8 cellular contexts compared by ENCODE assay signal in genomic region chr19:41352279-41352608, GRCh38. TPM values are rescaled to one million over a fixed set of nuclear protein-coding genes. Genes with fewer than 3 reads are reported as not detected.
DNase-seq lines count a peak whose midpoint lies in the region; ATAC-seq and TF ChIP-seq lines count a peak whose summit lies in the region.

No MANE protein-coding gene starts in this region.

- peak overlapping the region; percentile 95 for H3K27ac Mint-ChIP-seq in CD8-positive, alpha-beta T cell
- peak overlapping the region; percentile 92 for H3K27ac Mint-ChIP-seq in osteocyte (ENCODE audit: unreplicated experiment)

- no peaks in the 10 kb centered on the region for H3K27me3 ChIP-seq in CD8-positive, alpha-beta T cell (ENCODE audit: insufficient read depth, low read length)
- H3K27me3 ChIP-seq in PC-3 (ENCODE audit: low read length): no peaks in the 10 kb centered on the region

- H3K9ac ChIP-seq in PC-3 (ENCODE audit: low read length): peak overlapping the region; percentile 74

- H3K4me3 ChIP-seq in CD8-positive, alpha-beta T cell (ENCODE audit: low read depth, low read length): peak overlapping the region; percentile 74
- H3K4me3 ChIP-seq in PC-3 (ENCODE audit: low read length): peak overlapping the region; percentile 86

- POLR2A ChIA-PET in CD8-positive, alpha-beta T cell (lab: Charles Lee): interaction anchor here (0.6 to 6.1 kb wide), 13 partner anchors 8 to 212 kb away, joined by 3 to 57 read pairs (median 6); partner anchors contain the start of genes B9D2, CCDC97 and HNRNPUL1
- POLR2A ChIA-PET in PC-3 (lab: Charles Lee; ENCODE audit: unreplicated experiment): no interaction called here

- H2AFZ ChIP-seq in PC-3 (ENCODE audit: low read length): peak overlapping the region; percentile 69

- peaks cover 4% of the 10 kb centered on the region for H3K36me3 ChIP-seq in CD8-positive, alpha-beta T cell (ENCODE audit: insufficient read depth, low read length)
- H3K36me3 ChIP-seq in PC-3 (ENCODE audit: low read depth, low read length): no peaks in the 10 kb centered on the region

- H3F3A ChIP-seq in PC-3 (ENCODE audit: low read length, unreplicated experiment): no peaks in the 10 kb centered on the region

- peak overlapping the region; percentile 76 for H3K27ac ChIP-seq in CD8-positive, alpha-beta T cell (ENCODE audit: low read depth, low read length)
- H3K27ac ChIP-seq in PC-3 (ENCODE audit: low read length): no peak overlapping the region
- H3K27ac ChIP-seq in epithelial cell of prostate: peak overlapping the region; percentile 59

- TF ChIP-seq CTCF in CD8-positive, alpha-beta T cell (IDR thresholded peaks at IDR 0.05): no peak
- TF ChIP-seq CTCF in PC-3 (conservative IDR thresholded peaks at IDR 0.05; ENCODE audit: low read depth, low read length) (no peak), osteocyte (IDR thresholded peaks at IDR 0.05) (no peak)

- peak overlapping the region; percentile 94 for H3K4me2 ChIP-seq in PC-3 (ENCODE audit: low read length)

- no TSS peak for BruUV-seq in PC-3 (replicated peaks; lab: Mats Ljungman, UMichigan)

- H3K4me3 Mint-ChIP-seq in CD8-positive, alpha-beta T cell: peak overlapping the region; percentile 95
- H3K4me3 Mint-ChIP-seq in osteocyte (ENCODE audit: unreplicated experiment): peak overlapping the region; percentile 97

- no peaks in the 10 kb centered on the region for H3K27me3 Mint-ChIP-seq in CD8-positive, alpha-beta T cell (ENCODE audit: low read depth)
- no peaks in the 10 kb centered on the region for H3K27me3 Mint-ChIP-seq in osteocyte (ENCODE audit: unreplicated experiment)

- H3K4me1 Mint-ChIP-seq in CD8-positive, alpha-beta T cell (ENCODE audit: low read depth): peaks cover 57% of the 10 kb centered on the region
- peaks cover 27% of the 10 kb centered on the region for H3K4me1 Mint-ChIP-seq in osteocyte (ENCODE audit: unreplicated experiment)

- H4K20me1 ChIP-seq in PC-3 (ENCODE audit: low read length): no peaks in the 10 kb centered on the region

- H3K9me2 ChIP-seq in PC-3 (replicated peaks; ENCODE audit: low read length): no peaks in the 10 kb centered on the region

- ATAC-seq in CD8-positive, alpha-beta T cell: no peak
- ATAC-seq in PC-3: no peak
- ATAC-seq in GM21390 (IDR thresholded peaks at IDR 0.05; ENCODE audit: unreplicated experiment): no peak

- H3K9me3 ChIP-seq in CD8-positive, alpha-beta T cell (ENCODE audit: low read length): no peaks in the 10 kb centered on the region
- H3K9me3 ChIP-seq in PC-3 (ENCODE audit: low read length): no peaks in the 10 kb centered on the region

- H3K36me3 Mint-ChIP-seq in CD8-positive, alpha-beta T cell: peaks cover 39% of the 10 kb centered on the region
- H3K36me3 Mint-ChIP-seq in osteocyte (ENCODE audit: unreplicated experiment): peaks cover 3% of the 10 kb centered on the region

- peaks cover 61% of the 10 kb centered on the region for H3K4me1 ChIP-seq in CD8-positive, alpha-beta T cell (ENCODE audit: insufficient read depth, low read length)
- 0 out of 2 replicates have a peak, but pooled peaks cover 4% of the 10 kb centered on the region for H3K4me1 ChIP-seq in PC-3 (ENCODE audit: insufficient read depth, low read length)

- intact Hi-C loops in CD8-positive, alpha-beta T cell (cut with DNase I, micrococcal nuclease): loop anchor here (1.0 to 10.0 kb wide), 7 partner anchors 42 to 910 kb away; partner anchors contain the start of genes CCDC97 (in 2 of the 2), COQ8B (in 2 of the 2), ITPKC (in 2 of the 2) and ACTMAP (in 1 of the 2)
- intact Hi-C loops in PC-3 (cut with micrococcal nuclease): no loop called here

- peaks cover 40% of the 10 kb centered on the region for H3K79me2 ChIP-seq in PC-3 (ENCODE audit: low read length)

- H3K9me3 Mint-ChIP-seq in CD8-positive, alpha-beta T cell: no peaks in the 10 kb centered on the region
- no peaks in the 10 kb centered on the region for H3K9me3 Mint-ChIP-seq in osteocyte (ENCODE audit: unreplicated experiment)

- DNase-seq in CD8-positive, alpha-beta T cell: no peak
- no peak for DNase-seq in PC-3
- DNase-seq in epithelial cell of prostate (ENCODE audit: low read depth, low spot score): no peak
- DNase-seq in osteocyte (ENCODE audit: extremely low spot score, unreplicated experiment): no peak
- no peak for DNase-seq in HCEC 1CT
- DNase-seq in pons (ENCODE audit: low spot score): no peak
- DNase-seq in islet precursor cell: no peak

- CTCF ChIA-PET in CD8-positive, alpha-beta T cell (lab: Charles Lee): interaction anchor here (0.8 to 6.2 kb wide), 10 partner anchors 9 to 148 kb away, joined by 3 to 48 read pairs (median 10); partner anchors contain the start of genes B9D2, CCDC97 and HNRNPUL1
- CTCF ChIA-PET in PC-3 (lab: Charles Lee): interaction anchor here (1.3 to 1.5 kb wide), 3 partner anchors 30 to 57 kb away, joined by 3 to 6 read pairs (median 5); partner anchors contain the start of gene CCDC97

RNA-seq across cellular contexts. Expression of gene TGFB1, which starts 1.5 kb away (rescaled TPM):
- 100 to 1,000 TPM; 652 to 710 TPM for total RNA-seq in CD8-positive, alpha-beta T cell
- 16.4 and 23.4 TPM in 2 replicates for total RNA-seq in PC-3 (2014; rRNA removed)
- 244 and 255 TPM in 2 replicates for total RNA-seq in osteocyte

RNA-seq across cellular contexts. Expression of gene B9D2, which starts 11.7 kb away (rescaled TPM):
- total RNA-seq in CD8-positive, alpha-beta T cell: 10 to 100 TPM; 19.6 to 25.9 TPM
- total RNA-seq in PC-3 (2014; rRNA removed) (3.8 and 4.4 TPM in 2 replicates), osteocyte (4.6 and 5.5 TPM in 2 replicates)

RNA-seq across cellular contexts. Expression of gene TMEM91, which starts 24.1 kb away (rescaled TPM):
- total RNA-seq in CD8-positive, alpha-beta T cell: 1 to 10 TPM; 7.8 to 9.7 TPM
- total RNA-seq in PC-3 (2014; rRNA removed) (2.4 and 3.6 TPM in 2 replicates), osteocyte (8.5 and 9.2 TPM in 2 replicates)

RNA-seq across cellular contexts. Expression of gene CCDC97, which starts 42.3 kb away (rescaled TPM):
- 10 to 100 TPM; 32.0 to 33.5 TPM for total RNA-seq in CD8-positive, alpha-beta T cell
- total RNA-seq in PC-3 (2014; rRNA removed): 18.3 and 18.4 TPM in 2 replicates
- 34.4 and 35.9 TPM in 2 replicates for total RNA-seq in osteocyte

RNA-seq across cellular contexts. Expression of gene EXOSC5, which starts 44.9 kb away (rescaled TPM):
- total RNA-seq in CD8-positive, alpha-beta T cell: 1 to 10 TPM; 4.1 to 5.5 TPM
- total RNA-seq in PC-3 (2014; rRNA removed) (40.8 and 41.5 TPM in 2 replicates), osteocyte (10.6 and 11.6 TPM in 2 replicates)

Comparison
In these comparisons a context has a peak if more than half of its experiments do, and no peak if none do; other contexts are left out.
1. RNA of gene TGFB1, which starts 1.5 kb away (total RNA-seq): 652 to 710 TPM in CD8-positive, alpha-beta T cell and 244 to 255 TPM in osteocyte; 16.4 to 23.4 TPM in PC-3; every median in the first group is over 10 times any median in the second.